In genomic region chr7:134686782-134687181, GRCh38 we compare ENCODE assay signal across 9 cellular contexts. TPM values are rescaled to one million over a fixed set of nuclear protein-coding genes. Genes with fewer than 3 reads are reported as not detected.
DNase-seq lines count a peak whose midpoint lies in the region; ATAC-seq, FAIRE-seq and TF ChIP-seq lines count a peak whose summit lies in the region.
"Had no signal": no experiment of that assay in that cellular context is flagged by ENCODE, and none has a peak within 500 bp of the region (broad histone marks: within the 10 kb centered on the region; RNA-seq: fewer than 3 reads in every experiment).

No MANE protein-coding gene starts in this region.

- H3K27me3 ChIP-seq in adipocyte (replicated peaks; ENCODE audit: control insufficient read depth, insufficient read depth, low read length), result no peaks in the 10 kb centered on the region

- intact Hi-C loops in sciatic nerve (cut with DNase I), result loop anchor here (5.0 kb wide), 1 partner anchor 261 kb away; no protein-coding TSS in a partner anchor

- TF ChIP-seq CTCF in 22Rv1 (IDR thresholded peaks at IDR 0.05), result peak; percentile 32

- peak overlapping the region; percentile 27 for H3K9ac ChIP-seq in adipocyte (ENCODE audit: low read length)

- no peak overlapping the region for H3K4me3 ChIP-seq in adipocyte (ENCODE audit: low read length)

- FAIRE-seq in GM19239 (lab: Jason Lieb, UNC), result no peak

- H3K9me3 ChIP-seq in adipocyte (ENCODE audit: control insufficient read depth, low read length), result no peaks in the 10 kb centered on the region

- no peaks in the 10 kb centered on the region for H3K36me3 ChIP-seq in adipocyte (ENCODE audit: control insufficient read depth, insufficient read depth, low read length, severe bottlenecking)

- no peak overlapping the region for H3K27ac ChIP-seq in 22Rv1

- ATAC-seq in HG03025 (IDR thresholded peaks at IDR 0.05; ENCODE audit: low FRiP score, unreplicated experiment) (no peak), sciatic nerve (no peak)

- H3K4me1 ChIP-seq in adipocyte (ENCODE audit: control insufficient read depth, insufficient read depth, low read length), result peaks cover 24% of the 10 kb centered on the region

- DNase-seq in HCEC 1CT (peak; percentile 45), adipocyte (ENCODE audit: low read depth) (peak; percentile 82), iris pigment epithelial cell (ENCODE audit: low read depth) (peak; percentile 34), NCI-H345 (lab: John Stamatoyannopoulos, UW) (no peak), sciatic nerve (ENCODE audit: low spot score) (no peak), GM19239 (ENCODE audit: insufficient read length, low spot score) (no peak)
- DNase-seq: activated naive CD4-positive, alpha-beta T cell treated with anti-CD3 and anti-CD28 coated beads, Interleukin-2, amount 50 U/mL, for 16 hours had no signal

RNA-seq across cellular contexts. Expression of gene BPGM, which starts 40.1 kb away (rescaled TPM):
- total RNA-seq in sciatic nerve, result 28.2 TPM

Comparison
In these comparisons a context has a peak if more than half of its experiments do, and no peak if none do; other contexts are left out.
1. DNase-seq: peak in HCEC 1CT (single experiment), adipocyte (single experiment) and iris pigment epithelial cell (single experiment); none in NCI-H345 (single experiment), sciatic nerve (single experiment) and GM19239 (single experiment).